In the genomic region with DNA sequence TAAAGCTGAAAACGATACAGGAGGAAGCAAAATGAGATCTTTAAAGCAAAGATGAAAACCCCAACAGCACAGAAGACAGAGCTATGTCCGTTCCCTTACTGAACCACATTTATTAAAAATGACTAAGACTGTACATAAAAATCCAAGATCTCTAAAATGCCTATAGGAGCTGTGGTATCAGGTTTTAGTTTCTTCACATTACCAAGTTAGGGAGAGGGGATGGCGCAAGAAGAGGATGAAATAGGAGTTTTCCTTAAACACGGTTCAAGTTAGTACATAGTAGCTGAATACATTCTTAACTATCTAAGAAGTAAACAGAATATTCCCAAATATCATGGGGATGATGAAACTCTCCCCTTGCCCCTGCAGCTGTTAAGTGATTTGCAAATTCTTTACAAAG, we compare ENCODE assay signal across 22 cellular contexts. TPM values are rescaled to one million over a fixed set of nuclear protein-coding genes. Genes with fewer than 3 reads are reported as not detected.
DNase-seq lines count a peak whose midpoint lies in the region; ATAC-seq and TF ChIP-seq lines count a peak whose summit lies in the region.
"Had no signal": no experiment of that assay in that cellular context is flagged by ENCODE, and none has a peak within 500 bp of the region (broad histone marks: within the 10 kb centered on the region; RNA-seq: fewer than 3 reads in every experiment).

No MANE protein-coding gene starts in this region.

- H3K4me3 ChIP-seq in GM23338, result peak overlapping the region; percentile 41

- H3K4me3 Mint-ChIP-seq in CD4-positive, alpha-beta T cell, result peak overlapping the region; percentile 7
- H3K4me3 Mint-ChIP-seq in GM23338, result peak overlapping the region; percentile 30; the same call in 2 of the 3 replicates
- H3K4me3 Mint-ChIP-seq in activated CD8-positive, alpha-beta T cell treated with anti-CD3 and anti-CD28 coated beads, Interleukin-2, amount 10 ng/mL, durations not matched to agents 7 days and 5 days, result peak overlapping the region; percentile 27
- H3K4me3 Mint-ChIP-seq in immature natural killer cell, result peak overlapping the region; percentile 97 to 100 (median 99)
- H3K4me3 Mint-ChIP-seq in chondrocyte (ENCODE audit: unreplicated experiment), result no peak overlapping the region

- no peak for TF ChIP-seq CTCF in CD4-positive, alpha-beta T cell (IDR thresholded peaks at IDR 0.05)
- TF ChIP-seq CTCF in GM23338 (conservative IDR thresholded peaks at IDR 0.05; ENCODE audit: low read depth in 2 of 2), result no peak
- no peak for TF ChIP-seq CTCF in chondrocyte (IDR thresholded peaks at IDR 0.05)

- H3K9me3 ChIP-seq in CD4-positive, alpha-beta T cell (ENCODE audit: control insufficient read depth, low read length), result no peaks in the 10 kb centered on the region
- H3K9me3 ChIP-seq: esophagus squamous epithelium, gastroesophageal sphincter, stomach, transverse colon had no signal

- peaks cover 78% of the 10 kb centered on the region for H3K4me1 ChIP-seq in GM23338 (ENCODE audit: insufficient read depth)

- H3K36me3 Mint-ChIP-seq in CD4-positive, alpha-beta T cell (ENCODE audit: low read depth), result peaks cover 4% of the 10 kb centered on the region
- H3K36me3 Mint-ChIP-seq in GM23338 (ENCODE audit: low read depth), result no peaks in the 10 kb centered on the region
- peaks cover 3% of the 10 kb centered on the region for H3K36me3 Mint-ChIP-seq in activated CD8-positive, alpha-beta T cell treated with anti-CD3 and anti-CD28 coated beads, Interleukin-2, amount 10 ng/mL, durations not matched to agents 7 days and 5 days (ENCODE audit: low read depth)
- H3K36me3 Mint-ChIP-seq in immature natural killer cell, result peaks cover 31 to 50% (median 48%) of the 10 kb centered on the region in 3 donors
- no peaks in the 10 kb centered on the region for H3K36me3 Mint-ChIP-seq in chondrocyte (ENCODE audit: low read depth)

- H3K4me1 Mint-ChIP-seq in CD4-positive, alpha-beta T cell (ENCODE audit: low read depth), result peaks cover 29% of the 10 kb centered on the region
- peaks cover 78% of the 10 kb centered on the region for H3K4me1 Mint-ChIP-seq in GM23338
- H3K4me1 Mint-ChIP-seq in activated CD8-positive, alpha-beta T cell treated with anti-CD3 and anti-CD28 coated beads, Interleukin-2, amount 10 ng/mL, durations not matched to agents 7 days and 5 days (ENCODE audit: low read depth), result peaks cover 30% of the 10 kb centered on the region
- H3K4me1 Mint-ChIP-seq in immature natural killer cell, result peaks cover 75 to 82% of the 10 kb centered on the region in 2 donors
- H3K4me1 Mint-ChIP-seq in chondrocyte (ENCODE audit: low read depth), result peaks cover 33% of the 10 kb centered on the region

- no peak overlapping the region for H3K27ac Mint-ChIP-seq in CD4-positive, alpha-beta T cell
- H3K27ac Mint-ChIP-seq in GM23338 (no peak overlapping the region), immature natural killer cell (peak overlapping the region; percentile 90 to 98 (median 96)), chondrocyte (ENCODE audit: unreplicated experiment) (no peak overlapping the region)
- H3K27ac Mint-ChIP-seq in activated CD8-positive, alpha-beta T cell treated with anti-CD3 and anti-CD28 coated beads, Interleukin-2, amount 10 ng/mL, durations not matched to agents 7 days and 5 days, result no peak overlapping the region
- H3K27ac Mint-ChIP-seq: CD14-positive monocyte had no signal

- CTCF ChIA-PET in CD4-positive, alpha-beta T cell (lab: Charles Lee), result interaction anchor here (0.7 to 1.1 kb wide), 4 partner anchors 13 to 695 kb away, joined by 3 to 5 read pairs (median 4); no protein-coding TSS in a partner anchor
- CTCF ChIA-PET in activated CD8-positive, alpha-beta T cell treated with anti-CD3 and anti-CD28 coated beads, Interleukin-2, amount 10 ng/mL, durations not matched to agents 7 days and 5 days (lab: Charles Lee), result interaction anchor here (0.9 to 3.2 kb wide), 6 partner anchors 9 to 620 kb away, joined by 3 to 14 read pairs (median 4); no protein-coding TSS in a partner anchor

- no peak overlapping the region for H3K27ac ChIP-seq in CD4-positive, alpha-beta T cell (ENCODE audit: low read depth, low read length)
- H3K27ac ChIP-seq in GM23338 (ENCODE audit: low read depth), result no peak overlapping the region
- H3K27ac ChIP-seq: esophagus squamous epithelium, gastroesophageal sphincter, stomach, transverse colon had no signal

- ATAC-seq in CD4-positive, alpha-beta T cell (ENCODE audit: poor library complexity), result no peak
- no peak for ATAC-seq in GM23338
- no peak for ATAC-seq in activated CD8-positive, alpha-beta T cell treated with anti-CD3 and anti-CD28 coated beads, Interleukin-2, amount 10 ng/mL, durations not matched to agents 7 days and 5 days
- no peak for ATAC-seq in GM21529 (IDR thresholded peaks at IDR 0.05; ENCODE audit: unreplicated experiment)
- ATAC-seq in HG03045 (IDR thresholded peaks at IDR 0.05; ENCODE audit: unreplicated experiment), result no peak
- ATAC-seq: gastroesophageal sphincter had no signal

- H3K9me3 Mint-ChIP-seq in CD4-positive, alpha-beta T cell, result no peaks in the 10 kb centered on the region
- peaks cover 6% of the 10 kb centered on the region; the same call in 1 of the 3 replicates for H3K9me3 Mint-ChIP-seq in GM23338
- no peaks in the 10 kb centered on the region for H3K9me3 Mint-ChIP-seq in activated CD8-positive, alpha-beta T cell treated with anti-CD3 and anti-CD28 coated beads, Interleukin-2, amount 10 ng/mL, durations not matched to agents 7 days and 5 days (ENCODE audit: insufficient read depth)
- no peaks in the 10 kb centered on the region for H3K9me3 Mint-ChIP-seq in immature natural killer cell
- no peaks in the 10 kb centered on the region for H3K9me3 Mint-ChIP-seq in chondrocyte (ENCODE audit: low read depth)
- H3K9me3 Mint-ChIP-seq: neural crest cell had no signal

- no peak for DNase-seq in CD4-positive, alpha-beta T cell
- no peak for DNase-seq in GM23338 (ENCODE audit: low spot score)
- no peak for DNase-seq in activated CD8-positive, alpha-beta T cell treated with anti-CD3 and anti-CD28 coated beads, Interleukin-2, amount 10 ng/mL, durations not matched to agents 7 days and 5 days
- DNase-seq in immature natural killer cell, result peak in 1 of 3 donors; percentile 22
- DNase-seq in SIG-M5 treated with dmso at 0.1 percent for 504 hours (lab: John Stamatoyannopoulos, UW; ENCODE audit: unreplicated experiment), result no peak
- DNase-seq in chondrocyte (ENCODE audit: low spot score), result no peak
- DNase-seq: amygdala, cortex of kidney, DMS 273 treated with DMSO at 0.1 percent for 48 hours, esophagus squamous epithelium, NCI-H1694, NCI-H2171, NCI-H524 treated with DMSO at 0.1 percent for 48 hours, RPMI8226, T-helper 2 cell had no signal

- no peaks in the 10 kb centered on the region for H3K36me3 ChIP-seq in GM23338 (ENCODE audit: insufficient read depth)
- H3K36me3 ChIP-seq: esophagus squamous epithelium, gastroesophageal sphincter, stomach, transverse colon had no signal

- peaks cover 45% of the 10 kb centered on the region for H3F3A ChIP-seq in GM23338 (replicated peaks; ENCODE audit: low read depth)

- no peaks in the 10 kb centered on the region for H3K9me2 ChIP-seq in GM23338 (ENCODE audit: insufficient read depth)

- intact Hi-C loops in CD4-positive, alpha-beta T cell (cut with DNase I, micrococcal nuclease), result loop anchor here in 1 of 2 experiments (2.0 kb wide), 1 partner anchor 569 kb away; no protein-coding TSS in a partner anchor

- H2AFZ ChIP-seq in GM23338, result no peak overlapping the region

- no peaks in the 10 kb centered on the region for H3K79me2 ChIP-seq in GM23338 (replicated peaks; ENCODE audit: insufficient read depth)

- peaks cover 45% of the 10 kb centered on the region for H3K27me3 ChIP-seq in CD4-positive, alpha-beta T cell (ENCODE audit: control insufficient read depth, insufficient read depth, low read length)
- H3K27me3 ChIP-seq in GM23338 (ENCODE audit: insufficient read depth), result peaks cover 100% of the 10 kb centered on the region

- POLR2A ChIA-PET in CD4-positive, alpha-beta T cell (lab: Charles Lee), result interaction anchor here (1.4 kb wide), 1 partner anchor 606 kb away, joined by 3 read pairs; no protein-coding TSS in a partner anchor
- POLR2A ChIA-PET in activated CD8-positive, alpha-beta T cell treated with anti-CD3 and anti-CD28 coated beads, Interleukin-2, amount 10 ng/mL, durations not matched to agents 7 days and 5 days (lab: Charles Lee), result interaction anchor here (1.2 kb wide), 1 partner anchor 633 kb away, joined by 4 read pairs; a partner anchor contains a TSS

- H4K20me1 ChIP-seq in GM23338 (replicated peaks; ENCODE audit: insufficient read depth), result peaks cover 13% of the 10 kb centered on the region; the same call in 1 of the 2 replicates

- H3K4me2 ChIP-seq in GM23338, result peak overlapping the region; percentile 90

- peaks cover 90% of the 10 kb centered on the region for H3K27me3 Mint-ChIP-seq in CD4-positive, alpha-beta T cell
- H3K27me3 Mint-ChIP-seq in GM23338 (ENCODE audit: insufficient read depth, low read depth, poor library complexity) (peaks cover 94% of the 10 kb centered on the region), immature natural killer cell (ENCODE audit: low read depth in 3 of 3) (peaks cover 18 to 46% (median 33%) of the 10 kb centered on the region in 3 donors), chondrocyte (ENCODE audit: low read depth) (peaks cover 84% of the 10 kb centered on the region)
- peaks cover 61% of the 10 kb centered on the region for H3K27me3 Mint-ChIP-seq in activated CD8-positive, alpha-beta T cell treated with anti-CD3 and anti-CD28 coated beads, Interleukin-2, amount 10 ng/mL, durations not matched to agents 7 days and 5 days (ENCODE audit: low read depth)

TF ChIP-seq in GM23338, 12 proteins besides CTCF, POLR2A, EP300 and RAD21:
- TF ChIP-seq EZH2 (IDR thresholded peaks at IDR 0.05; ENCODE audit: low read depth, unreplicated experiment) (peak; percentile 64), CREB1 (CRISPR knock-in tag; IDR thresholded peaks at IDR 0.05; ENCODE audit: low read depth) (no peak)

RNA-seq across cellular contexts. Expression of a gene that starts 6.3 kb away (rescaled TPM):
- under 1 TPM; 0.64 to 0.69 TPM for total RNA-seq in CD4-positive, alpha-beta T cell
- total RNA-seq in GM23338 (2014; rRNA removed; shearing (Covaris generic)), result 0.10 TPM in 1 of 2 replicates, not detected in the other
- polyA plus RNA-seq in GM23338 (2016; fragmentation: Nextera tagmentation; extraction: Ambion mirVana) (0.10 TPM in 2 replicates), immature natural killer cell (100 to 1,000 TPM in 2 of 3 donors, 10 to 100 TPM in 1; 96.5 to 189 (median 158) TPM)
- 1 to 10 TPM; 2.9 to 3.3 TPM for total RNA-seq in activated CD8-positive, alpha-beta T cell treated with anti-CD3 and anti-CD28 coated beads, Interleukin-2, amount 10 ng/mL, durations not matched to agents 7 days and 5 days
- not detected in 3 replicates for total RNA-seq in chondrocyte
- total RNA-seq: neural crest cell had no signal

Comparison
In these comparisons a context has a peak if more than half of its experiments do, and no peak if none do; other contexts are left out.
1. H3K27ac Mint-ChIP-seq: peak in immature natural killer cell (6 of 6); none in CD4-positive, alpha-beta T cell (single experiment), GM23338 (single experiment), activated CD8-positive, alpha-beta T cell treated with anti-CD3 and anti-CD28 coated beads, Interleukin-2, amount 10 ng/mL, durations not matched to agents 7 days and 5 days (single experiment) and chondrocyte (single experiment).